1 cellular context compared by ENCODE assay signal in the genomic region with DNA sequence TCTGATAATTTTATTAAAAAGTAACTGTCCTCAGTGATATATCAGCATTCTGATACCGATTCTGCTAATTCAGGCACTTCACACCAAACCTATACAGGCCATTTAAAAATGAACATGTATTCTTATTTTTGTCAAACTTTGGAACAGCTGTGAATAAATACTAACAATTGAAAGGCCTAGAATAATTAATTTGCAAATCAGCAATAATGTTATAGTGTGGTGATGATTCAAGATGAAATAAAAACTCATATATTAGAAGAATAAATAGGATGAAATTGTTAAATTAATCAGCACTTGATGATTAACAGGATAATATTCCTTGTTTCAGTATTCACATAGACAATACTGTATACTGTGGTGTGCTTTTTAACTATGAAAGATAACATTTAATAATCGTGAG.
TF ChIP-seq lines count a peak whose summit lies in the region.

No MANE protein-coding gene starts in this region.

TF ChIP-seq in HEK293, 187 proteins besides CTCF, POLR2A, EP300 and RAD21 (continued from another document):
- TF ChIP-seq ZNF366 (tag by site-specific recombination; conservative IDR thresholded peaks at IDR 0.05): no peak
- no peak for TF ChIP-seq ZNF16 (tag by site-specific recombination; IDR thresholded peaks at IDR 0.05; ENCODE audit: low read depth)
- TF ChIP-seq ZFP41 (tag by site-specific recombination; IDR thresholded peaks at IDR 0.05; ENCODE audit: borderline replicate concordance): no peak
